Comparison of ENCODE assay signal across 15 cellular contexts in genomic region chr11:122681731-122682130, GRCh38. TPM values are rescaled to one million over a fixed set of nuclear protein-coding genes. Genes with fewer than 3 reads are reported as not detected.
DNase-seq lines count a peak whose midpoint lies in the region; FAIRE-seq and TF ChIP-seq lines count a peak whose summit lies in the region.
"Had no signal": no experiment of that assay in that cellular context is flagged by ENCODE, and none has a peak within 500 bp of the region (broad histone marks: within the 10 kb centered on the region; RNA-seq: fewer than 3 reads in every experiment).

No MANE protein-coding gene starts in this region.

- FAIRE-seq in GM12891 (lab: Jason Lieb, UNC) (peak; percentile 56), RCC 7860 (lab: Jason Lieb, UNC) (no peak)

- H3K4me3 ChIP-seq in A673 (ENCODE audit: low read depth, low read length, poor library complexity, severe bottlenecking) (no peak overlapping the region), HAP-1 (no peak overlapping the region)

- DNase-seq in A673 (ENCODE audit: low spot score) (peak; percentile 76), GM12891 (ENCODE audit: insufficient read length, low spot score) (no peak), RCC 7860 (ENCODE audit: low spot score) (peak; percentile 50), islet precursor cell (peak; percentile 78), HuH-7 (ENCODE audit: low spot score) (no peak), HAP-1 (ENCODE audit: low spot score in 2 of 2) (no peak), NCI-H2107 treated with DMSO at 0.1 percent for 48 hours (lab: John Stamatoyannopoulos, UW; ENCODE audit: unreplicated experiment) (no peak), LoVo (ENCODE audit: low spot score) (no peak)
- DNase-seq: activated CD4-positive, alpha-beta T cell treated with anti-CD3 and anti-CD28 coated beads, Interleukin-2, amount 50 U/mL, for 48 hours; cortex of kidney; immature natural killer cell; NCI-H1436 treated with DMSO at 0.1 percent for 48 hours; right cardiac atrium; T-helper 1 cell had no signal

- 0 out of 2 replicates have a peak, but pooled peaks have one; percentile 38 for TF ChIP-seq CTCF in A673 (conservative IDR thresholded peaks at IDR 0.05; ENCODE audit: low read depth, low read length)

- POLR2A ChIA-PET in A673 (lab: Charles Lee; ENCODE audit: low non-redundant PET): interaction anchor here (0.5 kb wide), 1 partner anchor 21 kb away, joined by 7 read pairs; no protein-coding TSS in a partner anchor

- no TSS peak for BruUV-seq in A673 (replicated peaks; lab: Mats Ljungman, UMichigan)

- H3K27me3 ChIP-seq in A673 (replicated peaks; ENCODE audit: insufficient read depth, low read depth, low read length, poor library complexity) (no peaks in the 10 kb centered on the region), HAP-1 (ENCODE audit: low read depth) (no peaks in the 10 kb centered on the region)

- H3K27ac ChIP-seq in A673 (ENCODE audit: low read depth, low read length, poor library complexity, severe bottlenecking): no peak overlapping the region
- H3K27ac ChIP-seq: C4-2B had no signal

- no peaks in the 10 kb centered on the region for H3K36me3 ChIP-seq in A673 (ENCODE audit: insufficient read depth, low read length, poor library complexity, severe bottlenecking)
- no peaks in the 10 kb centered on the region for H3K36me3 ChIP-seq in HAP-1 (replicated peaks)

- in situ Hi-C loops in HAP-1 (cut with MboI; ENCODE audit: low sequenced_read_pairs): no loop called here

- TF ChIP-seq POLR2A in GM12891 (IDR thresholded peaks at IDR 0.05; ENCODE audit: low read depth, low read length): no peak

- peaks cover 4% of the 10 kb centered on the region for H3K4me1 ChIP-seq in A673 (ENCODE audit: insufficient read depth, low read length, poor library complexity, severe bottlenecking)
- H3K4me1 ChIP-seq in HAP-1: no peaks in the 10 kb centered on the region

- CTCF ChIA-PET in A673 (lab: Charles Lee): no interaction called here

- H3K9me3 ChIP-seq in A673 (ENCODE audit: low read depth, low read length, poor library complexity, severe bottlenecking): no peaks in the 10 kb centered on the region
- no peaks in the 10 kb centered on the region for H3K9me3 ChIP-seq in HAP-1

- intact Hi-C loops in A673 (cut with micrococcal nuclease; ENCODE audit: unreplicated experiment): no loop called here

TF ChIP-seq in GM12891, 5 proteins besides CTCF, POLR2A, EP300 and RAD21:
- no peak for TF ChIP-seq POLR2AphosphoS5 (IDR thresholded peaks at IDR 0.05; ENCODE audit: low read depth, low read length)

RNA-seq across cellular contexts. Expression of gene UBASH3B, which starts 26.2 kb away (rescaled TPM):
- total RNA-seq in A673 (2021): 15.0 and 15.3 TPM in 2 replicates
- 11.1 TPM for polyA plus RNA-seq in GM12891 (2012; ENCODE audit: low read depth, missing spikeins)

Comparison
In these comparisons a context has a peak if more than half of its experiments do, and no peak if none do; other contexts are left out.
1. DNase-seq: peak in A673 (single experiment), RCC 7860 (single experiment) and islet precursor cell (single experiment); none in GM12891 (single experiment), HuH-7 (single experiment), HAP-1 (0 of 2), NCI-H2107 treated with DMSO at 0.1 percent for 48 hours (single experiment) and LoVo (single experiment).